In the genomic region with DNA sequence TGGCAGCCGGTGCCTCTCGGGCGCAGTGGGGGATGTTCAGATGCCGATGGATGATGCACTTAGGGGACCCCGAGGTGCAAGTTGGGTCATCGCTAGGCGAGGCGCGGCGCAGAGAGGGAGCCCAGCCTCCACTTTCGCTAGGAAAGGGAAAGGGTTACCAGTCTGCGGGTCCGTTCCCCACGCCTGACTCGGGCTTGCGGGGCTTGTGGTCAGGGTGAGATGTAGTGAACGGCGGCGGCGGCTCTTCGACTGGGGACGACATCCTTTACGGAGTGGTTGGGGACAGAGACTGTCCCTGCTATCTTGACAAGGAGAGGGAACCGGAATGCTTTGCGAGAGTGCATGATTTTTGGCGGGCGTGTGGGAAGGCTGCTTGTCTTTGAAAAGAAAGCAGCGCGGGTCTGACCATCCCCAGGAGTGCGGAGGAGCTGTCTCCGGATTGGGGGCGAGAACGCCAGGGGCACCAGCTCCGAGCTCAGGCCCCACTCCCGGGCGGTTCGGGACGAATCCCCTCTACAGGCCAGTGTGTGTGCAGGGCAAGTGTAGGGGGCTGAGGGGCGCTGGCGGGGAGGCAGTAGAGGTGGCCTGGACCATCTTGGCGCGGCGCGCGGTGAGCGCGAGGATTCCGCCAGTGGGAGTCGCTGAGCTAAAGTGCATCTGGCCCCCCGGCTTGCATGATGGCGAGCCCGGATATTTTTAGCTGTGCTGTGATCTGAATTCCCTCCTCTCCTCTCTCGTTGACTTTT, we compare ENCODE assay signal across 9 cellular contexts. TPM values are rescaled to one million over a fixed set of nuclear protein-coding genes. Genes with fewer than 3 reads are reported as not detected.
A peak's percentile ranks its signal among the peaks of the same experiment; 100 is the strongest.
DNase-seq lines count a peak whose midpoint lies in the region; ATAC-seq lines count a peak whose summit lies in the region.
"Had no signal": no experiment of that assay in that cellular context is flagged by ENCODE, and none has a peak within 500 bp of the region (broad histone marks: within the 10 kb centered on the region; RNA-seq: fewer than 3 reads in every experiment).

No MANE protein-coding gene starts in this region.

- no peaks in the 10 kb centered on the region for H4K20me1 ChIP-seq in GM23248 (ENCODE audit: insufficient read depth)

- H3K9me3 ChIP-seq in GM23248 (ENCODE audit: low read depth) = no peaks in the 10 kb centered on the region
- H3K9me3 ChIP-seq: neutrophil had no signal

- ATAC-seq in HG02798 (IDR thresholded peaks at IDR 0.05; ENCODE audit: poor library complexity, unreplicated experiment) = no peak

- H2AFZ ChIP-seq in GM23248 = peak overlapping the region; percentile 78

- H3K9ac ChIP-seq in GM23248 = no peak overlapping the region

- no peaks in the 10 kb centered on the region; the same call in 1 of the 2 replicates for H3F3A ChIP-seq in GM23248 (ENCODE audit: insufficient read depth)

- DNase-seq in GM23248 (peak; percentile 34), SK-N-DZ (ENCODE audit: low spot score) (peak; percentile 90), hypothalamus (lab: John Stamatoyannopoulos, UW) (peak in 36 of 51 donors; percentile 18 to 83 (median 44)), skeletal muscle cell (ENCODE audit: low read depth) (no peak), NCI-H1694 (lab: John Stamatoyannopoulos, UW) (no peak), mesenteric fat pad (ENCODE audit: low spot score) (no peak)
- DNase-seq in stimulated activated naive CD4-positive, alpha-beta T cell treated with Interleukin-2 at 50 U/mL for 16 hours (lab: John Stamatoyannopoulos, UW) = no peak

- no peaks in the 10 kb centered on the region for H3K36me3 ChIP-seq in GM23248 (ENCODE audit: low read depth)
- H3K36me3 ChIP-seq: neutrophil had no signal

- no peaks in the 10 kb centered on the region for H3K79me2 ChIP-seq in GM23248 (ENCODE audit: insufficient read depth)

- in situ Hi-C loops in GM23248 (cut with MboI) = no loop called here

- H3K4me1 ChIP-seq in GM23248 (ENCODE audit: insufficient read depth) = no peaks in the 10 kb centered on the region

- peaks cover 72% of the 10 kb centered on the region for H3K27me3 ChIP-seq in GM23248 (replicated peaks; ENCODE audit: insufficient read depth)

- peak overlapping the region; percentile 78 for H3K4me2 ChIP-seq in GM23248 (ENCODE audit: unreplicated experiment)

- H3K27ac ChIP-seq in GM23248 = no peak overlapping the region
- H3K27ac ChIP-seq: neutrophil had no signal

- H3K4me3 ChIP-seq in GM23248 = peak overlapping the region; percentile 71
- peak overlapping the region; percentile 57 for H3K4me3 ChIP-seq in skeletal muscle cell (ENCODE audit: low read depth, low read length)

- WGBS in GM23248 (ENCODE audit: low coverage in 1 of 2, low lambda C conversion rate in 2 of 2, missing lambda C conversion rate in 2 of 2), 2 experiments = 1 to 3% methylated on average over 53 of the region's 53 CpGs

- H3K9me2 ChIP-seq in GM23248 (ENCODE audit: insufficient read depth) = no peaks in the 10 kb centered on the region

RNA-seq across cellular contexts. Expression of gene FAT3, which starts 1.1 kb away (rescaled TPM):
- total RNA-seq in GM23248 (2014; rRNA removed; shearing (Covaris generic)) = 1.9 TPM in 2 replicates
- polyA plus RNA-seq in GM23248 (2016; fragmentation: Nextera tagmentation; extraction: Ambion mirVana) = 0.16 and 0.19 TPM in 2 replicates
- 8.7 and 9.5 TPM in 2 replicates for polyA plus RNA-seq in SK-N-DZ (2014; cell fraction: cytosol; rRNA removed)
- 8.3 and 13.9 TPM in 2 replicates for polyA plus RNA-seq in SK-N-DZ (2014; cell fraction: nucleus; rRNA removed)
- total RNA-seq in mesenteric fat pad = 0.45 TPM

Comparison
In these comparisons a context has a peak if more than half of its experiments do, and no peak if none do; other contexts are left out.
1. DNase-seq: peak in GM23248 (single experiment), SK-N-DZ (single experiment) and hypothalamus (36 of 51); none in skeletal muscle cell (single experiment), NCI-H1694 (single experiment), mesenteric fat pad (single experiment) and stimulated activated naive CD4-positive, alpha-beta T cell treated with Interleukin-2 at 50 U/mL for 16 hours (single experiment).